In genomic region chr5:53607896-53608295, GRCh38 we compare ENCODE assay signal across 29 cellular contexts. TPM values are rescaled to one million over a fixed set of nuclear protein-coding genes. Genes with fewer than 3 reads are reported as not detected.
DNase-seq lines count a peak whose midpoint lies in the region; TF ChIP-seq lines count a peak whose summit lies in the region.
"Had no signal": no experiment of that assay in that cellular context is flagged by ENCODE, and none has a peak within 500 bp of the region (broad histone marks: within the 10 kb centered on the region; RNA-seq: fewer than 3 reads in every experiment).

No MANE protein-coding gene starts in this region.

- H3K36me3 ChIP-seq in brain microvascular endothelial cell (replicated peaks) = peaks cover 3% of the 10 kb centered on the region
- H3K36me3 ChIP-seq: ovary had no signal

- TF ChIP-seq CTCF in AG04449 (IDR thresholded peaks at IDR 0.05; ENCODE audit: insufficient read depth, low read length, missing control alignments) = no peak
- no peak for TF ChIP-seq CTCF in brain microvascular endothelial cell (IDR thresholded peaks at IDR 0.05; ENCODE audit: low read depth, low read length, missing control alignments)
- no peak for TF ChIP-seq CTCF in foreskin fibroblast (IDR thresholded peaks at IDR 0.05; ENCODE audit: low read depth, low read length)

- H3K4me3 ChIP-seq in AG04449 (ENCODE audit: low read depth, low read length) (no peak overlapping the region), brain microvascular endothelial cell (ENCODE audit: low read depth, low read length) (no peak overlapping the region), foreskin fibroblast (ENCODE audit: low read depth in 1 of 2, low read length in 2 of 2) (no peak overlapping the region)
- H3K4me3 ChIP-seq: dorsolateral prefrontal cortex, gastrocnemius medialis, GM23338, hepatocyte, left ventricle myocardium inferior, ovary, stomach, tibial nerve had no signal

- no peaks in the 10 kb centered on the region for H3K27me3 ChIP-seq in brain microvascular endothelial cell (replicated peaks)
- H3K27me3 ChIP-seq: dorsolateral prefrontal cortex, gastrocnemius medialis, hepatocyte, ovary, stomach, tibial nerve had no signal

- H3K27ac ChIP-seq in brain microvascular endothelial cell = no peak overlapping the region
- H3K27ac ChIP-seq: C4-2B, dorsolateral prefrontal cortex, hepatocyte, left ventricle myocardium inferior, ovary, stomach, tibial nerve, VCaP had no signal

- in situ Hi-C loops in brain microvascular endothelial cell (cut with HindIII; ENCODE audit: low pct_ligation_motif_present, low sequenced_read_pairs) = no loop called here

- CTCF ChIA-PET in AG04449 (lab: Yijun Ruan, JAX) = no interaction called here

- POLR2A ChIA-PET in AG04449 (lab: Yijun Ruan, JAX) = no interaction called here

- peak; percentile 3 for DNase-seq in AG04449 (ENCODE audit: low read depth, low spot score)
- peak; percentile 25 for DNase-seq in GM04504 (ENCODE audit: low read depth)
- DNase-seq in brain microvascular endothelial cell = peak; percentile 28
- DNase-seq in foreskin fibroblast = peak; percentile 12 to 30
- DNase-seq in activated gamma-delta T cell (lab: John Stamatoyannopoulos, UW) = no peak
- no peak for DNase-seq in T-helper 1 cell
- no peak for DNase-seq in mesenteric fat pad (ENCODE audit: low spot score)
- no peak for DNase-seq in NCI-H2171 (lab: John Stamatoyannopoulos, UW)
- DNase-seq: activated CD4-positive, alpha-beta T cell treated with anti-CD3 and anti-CD28 coated beads, Interleukin-2, amount 10 ng/mL, durations not matched to agents 7 days and 5 days; activated CD8-positive, alpha-beta memory T cell treated with anti-CD3 and anti-CD28 coated beads, Interleukin-2, amount 10 ng/mL, durations not matched to agents 7 days and 5 days; activated naive CD4-positive, alpha-beta T cell treated with anti-CD3 and anti-CD28 coated beads for 36 hours; activated T-cell treated with anti-CD3 and anti-CD28 coated beads, Interleukin-2, amount 50 U/mL, for 72 hours; amniotic stem cell; dorsolateral prefrontal cortex; gastrocnemius medialis; immature natural killer cell; KBM-7; left ventricle myocardium inferior; midbrain; NCI-H1436; NCI-H2107; ovary; stimulated activated CD4-positive, alpha-beta T cell treated with anti-CD3 and anti-CD28 coated beads, Interleukin-12 subunit alpha, Interleukin-12 subunit beta, amount 100 ng/mL, for 4 hours; stomach had no signal

RNA-seq across cellular contexts. Expression of gene NDUFS4, which starts 47.5 kb away (rescaled TPM):
- 63.6 TPM for total RNA-seq in mesenteric fat pad

Comparison
In these comparisons a context has a peak if more than half of its experiments do, and no peak if none do; other contexts are left out.
1. DNase-seq: peak in AG04449 (single experiment), GM04504 (single experiment), brain microvascular endothelial cell (single experiment) and foreskin fibroblast (2 of 2); none in activated gamma-delta T cell (single experiment), T-helper 1 cell (0 of 5), mesenteric fat pad (single experiment) and NCI-H2171 (single experiment).